In genomic region chr11:23406131-23406819, GRCh38 we compare ENCODE assay signal across 2 cellular contexts.
TF ChIP-seq lines count a peak whose summit lies in the region.

No MANE protein-coding gene starts in this region.

TF ChIP-seq in K562, 482 proteins besides CTCF, POLR2A, EP300 and RAD21 (continued from another document):
- TF ChIP-seq CHAMP1 (IDR thresholded peaks at IDR 0.05), result no peak
- TF ChIP-seq ASH1L (IDR thresholded peaks at IDR 0.05; ENCODE audit: borderline replicate concordance, low read depth, partially characterized antibody), result no peak
- TF ChIP-seq ZNF263 (CRISPR knock-in tag; IDR thresholded peaks at IDR 0.05; ENCODE audit: borderline replicate concordance), result no peak
- TF ChIP-seq ZNF212 (CRISPR knock-in tag; IDR thresholded peaks at IDR 0.05), result no peak
- TF ChIP-seq JUNB (CRISPR knock-in tag; conservative IDR thresholded peaks at IDR 0.05), result no peak
- TF ChIP-seq MCM3 (IDR thresholded peaks at IDR 0.05), result no peak
- TF ChIP-seq JUN (IDR thresholded peaks at IDR 0.05; ENCODE audit: borderline replicate concordance, low read depth, low read length), result no peak
- no peak for TF ChIP-seq JUN (CRISPR knock-in tag; IDR thresholded peaks at IDR 0.05; ENCODE audit: borderline replicate concordance)
- TF ChIP-seq ILK (tag; IDR thresholded peaks at IDR 0.05; ENCODE audit: borderline replicate concordance, low read depth), result no peak
- TF ChIP-seq FOSL1 (tag; conservative IDR thresholded peaks at IDR 0.05), result no peak
- no peak for TF ChIP-seq E2F8 (IDR thresholded peaks at IDR 0.05; ENCODE audit: low read depth, partially characterized antibody)
- no peak for TF ChIP-seq HNRNPK (IDR thresholded peaks at IDR 0.05; ENCODE audit: low read depth, low read length, poor library complexity, severe bottlenecking)
- no peak for TF ChIP-seq ZNF551 (CRISPR knock-in tag; IDR thresholded peaks at IDR 0.05)
- TF ChIP-seq SREBF2 (CRISPR knock-in tag; IDR thresholded peaks at IDR 0.05), result no peak
- TF ChIP-seq ZNF140 (CRISPR knock-in tag; IDR thresholded peaks at IDR 0.05), result no peak
- no peak for TF ChIP-seq TEAD1 (CRISPR knock-in tag; IDR thresholded peaks at IDR 0.05)

TF ChIP-seq in HepG2, 621 proteins besides CTCF, POLR2A, EP300 and RAD21 (continued from another document):
- TF ChIP-seq ZNF646 (CRISPR knock-in tag; IDR thresholded peaks at IDR 0.05) (no peak), ZUFSP (CRISPR knock-in tag; IDR thresholded peaks at IDR 0.05; ENCODE audit: borderline replicate concordance) (no peak)
